In genomic region chr14:65239897-65240296, GRCh38 we compare ENCODE assay signal across 22 cellular contexts.
DNase-seq lines count a peak whose midpoint lies in the region; ATAC-seq and TF ChIP-seq lines count a peak whose summit lies in the region.
"Had no signal": no experiment of that assay in that cellular context is flagged by ENCODE, and none has a peak within 500 bp of the region (broad histone marks: within the 10 kb centered on the region; RNA-seq: fewer than 3 reads in every experiment).

No MANE protein-coding gene starts in this region.

- ATAC-seq in SK-N-SH treated with all-trans-retinoic acid at 6 μM for 48 hours (no peak), T-cell (replicated peaks in 1 of 4) (no peak)
- ATAC-seq: activated CD8-positive, alpha-beta T cell treated with anti-CD3 and anti-CD28 coated beads, Interleukin-2, amount 10 ng/mL, durations not matched to agents 7 days and 5 days; activated naive CD4-positive, alpha-beta T cell treated with anti-CD3 and anti-CD28 coated beads, Interleukin-2, amount 50 U/mL, for 72 hours had no signal

- peaks cover 12% of the 10 kb centered on the region for H3F3A ChIP-seq in SK-N-SH (replicated peaks; ENCODE audit: insufficient read depth)

- H3K4me3 ChIP-seq in SK-N-SH (ENCODE audit: low read depth in 2 of 2, low read length in 1 of 2) (no peak overlapping the region), dorsolateral prefrontal cortex (no peak overlapping the region), muscle layer of duodenum (ENCODE audit: low read depth in 1 of 2, low read length in 2 of 2) (no peak overlapping the region), transverse colon (no peak overlapping the region)
- H3K4me3 ChIP-seq: heart right ventricle, mucosa of descending colon had no signal

- H3K9me3 Mint-ChIP-seq in T-cell: no peaks in the 10 kb centered on the region
- H3K9me3 Mint-ChIP-seq: CD14-positive monocyte had no signal

- no peak overlapping the region for H3K9ac ChIP-seq in SK-N-SH

- no peaks in the 10 kb centered on the region for H3K36me3 Mint-ChIP-seq in T-cell
- H3K36me3 Mint-ChIP-seq: activated naive CD4-positive, alpha-beta T cell treated with anti-CD3 and anti-CD28 coated beads, Interleukin-2, amount 50 U/mL, for 72 hours had no signal

- peak overlapping the region; percentile 26; the same call in 1 of the 2 replicates for H2AFZ ChIP-seq in SK-N-SH (ENCODE audit: low read depth)

- CTCF ChIA-PET in SK-N-SH (lab: Yijun Ruan, JAX) (interaction anchor here (0.7 kb wide), 1 partner anchor 162 kb away, joined by 3 read pairs; no protein-coding TSS in a partner anchor), T-cell (lab: Charles Lee) (no interaction called here)

- H3K4me2 ChIP-seq in SK-N-SH: no peak overlapping the region

- no peaks in the 10 kb centered on the region for H3K9me2 ChIP-seq in SK-N-SH

- H3K4me1 ChIP-seq in SK-N-SH (ENCODE audit: control insufficient read depth in 1 of 2, insufficient read depth in 2 of 2, low read depth in 1 of 2, low read length in 1 of 2) (peaks cover 0 to 38% of the 10 kb centered on the region in 2 experiments; a peak in 3 of 4 replicates), muscle layer of duodenum (ENCODE audit: control insufficient read depth in 1 of 2, insufficient read depth in 2 of 2, low read length in 2 of 2) (peaks cover 0 to 19% of the 10 kb centered on the region in 2 donors), transverse colon (peaks cover 0 to 28% (median 21%) of the 10 kb centered on the region in 4 donors)

- no peak for TF ChIP-seq POLR2A in transverse colon (IDR thresholded peaks at IDR 0.05)

- H4K20me1 ChIP-seq in SK-N-SH (ENCODE audit: insufficient read depth): no peaks in the 10 kb centered on the region

- H3K79me2 ChIP-seq in SK-N-SH (ENCODE audit: insufficient read depth): no peaks in the 10 kb centered on the region

- no peaks in the 10 kb centered on the region for H3K36me3 ChIP-seq in SK-N-SH (replicated peaks in 1 of 2; ENCODE audit: control insufficient read depth in 1 of 2, insufficient read depth in 2 of 2, low read length in 1 of 2)
- H3K36me3 ChIP-seq in muscle layer of duodenum (ENCODE audit: control insufficient read depth in 1 of 2, insufficient read depth in 2 of 2, low read length in 2 of 2): no peaks in the 10 kb centered on the region
- no peaks in the 10 kb centered on the region for H3K36me3 ChIP-seq in transverse colon
- H3K36me3 ChIP-seq: heart right ventricle had no signal

- no peak for TF ChIP-seq CTCF in SK-N-SH (IDR thresholded peaks at IDR 0.05)
- TF ChIP-seq CTCF in dorsolateral prefrontal cortex (IDR thresholded peaks at IDR 0.05 in 54 of 56, conservative IDR thresholded peaks at IDR 0.05 in 2 of 56; ENCODE audit: low read depth in 1 of 56, partially characterized antibody in 56 of 56): peak in 3 of 56 donors; percentile 10 to 21 (median 11)
- TF ChIP-seq CTCF in transverse colon (IDR thresholded peaks at IDR 0.05): no peak

- H3K27ac ChIP-seq in SK-N-SH (ENCODE audit: low read depth in 2 of 2, low read length in 1 of 2): peak overlapping the region in 1 of 2 experiments; percentile 79; a peak in 2 of 4 replicates
- H3K27ac ChIP-seq in dorsolateral prefrontal cortex: peak overlapping the region; percentile 72 to 100 (median 94)
- H3K27ac ChIP-seq in muscle layer of duodenum (ENCODE audit: low read length): peak overlapping the region; percentile 63
- peak overlapping the region in 3 of 4 donors; percentile 11 to 32 (median 28) for H3K27ac ChIP-seq in transverse colon

- POLR2A ChIA-PET in SK-N-SH (lab: Yijun Ruan, JAX): no interaction called here
- POLR2A ChIA-PET in T-cell (lab: Charles Lee): no interaction called here

- DNase-seq in SK-N-SH (no peak), dorsolateral prefrontal cortex (peak in 8 of 10 donors; percentile 45 to 76 (median 67)), transverse colon (no peak), T-cell (no peak), NCI-H146 treated with DMSO at 0.1 percent for 48 hours (lab: John Stamatoyannopoulos, UW; ENCODE audit: unreplicated experiment) (no peak)
- no peak for DNase-seq in activated CD4-positive, CD25-positive, alpha-beta regulatory T cell treated with anti-CD3 and anti-CD28 coated beads, Interleukin-2, amount 50 U/mL, for 72 hours
- DNase-seq: 8988T; activated CD8-positive, alpha-beta T cell treated with anti-CD3 and anti-CD28 coated beads, Interleukin-2, amount 10 ng/mL, durations not matched to agents 7 days and 5 days; activated T-cell treated with anti-CD3 and anti-CD28 coated beads, Interleukin-2, amount 50 U/mL, for 48 hours; DMS153; effector CD8-positive, alpha-beta T cell; heart right ventricle; kidney; MV-4-11; NCI-H2171; stimulated activated CD4-positive, alpha-beta T cell treated with anti-CD3 and anti-CD28 coated beads, Interleukin-4, amount 100 ng/mL, for 24 hours had no signal

- no peak for TF ChIP-seq RAD21 in SK-N-SH (IDR thresholded peaks at IDR 0.05; ENCODE audit: low read length)

- no peak overlapping the region for H3K27ac Mint-ChIP-seq in T-cell
- H3K27ac Mint-ChIP-seq: activated CD8-positive, alpha-beta T cell treated with anti-CD3 and anti-CD28 coated beads, Interleukin-2, amount 10 ng/mL, durations not matched to agents 7 days and 5 days; activated naive CD4-positive, alpha-beta T cell treated with anti-CD3 and anti-CD28 coated beads, Interleukin-2, amount 50 U/mL, for 72 hours; CD14-positive monocyte; T-helper 1 cell treated with Interleukin-12 subunit alpha and Interleukin-12 subunit beta and Interleukin-4 antibody, amounts not matched to agents 30 μg/mL and 1 μg/mL, for 36 hours had no signal

- H3K9me3 ChIP-seq in SK-N-SH (no peaks in the 10 kb centered on the region), muscle layer of duodenum (ENCODE audit: control insufficient read depth in 1 of 2, low read length in 2 of 2) (no peaks in the 10 kb centered on the region), transverse colon (no peaks in the 10 kb centered on the region)
- H3K9me3 ChIP-seq: heart right ventricle, mucosa of descending colon had no signal

- in situ Hi-C loops in transverse colon (cut with MboI; ENCODE audit: low pct_ligation_motif_present in 1 of 4, low pct_unique_long_range_greater_than_20kb in 1 of 4, low sequenced_read_pairs in 3 of 4): no loop called here

- H3K27me3 Mint-ChIP-seq in T-cell: no peaks in the 10 kb centered on the region

- 67% methylated on average over 1 of the region's 1 CpG for WGBS in SK-N-SH (ENCODE audit: low lambda C conversion rate)
- 74 to 89% methylated on average over 1 of the region's 1 CpG for WGBS in transverse colon (ENCODE audit: low coverage in 1 of 2), 2 donors

- H3K27me3 ChIP-seq in SK-N-SH (ENCODE audit: insufficient read depth) (no peaks in the 10 kb centered on the region), dorsolateral prefrontal cortex (no peaks in the 10 kb centered on the region), muscle layer of duodenum (ENCODE audit: low read depth, low read length) (no peaks in the 10 kb centered on the region), transverse colon (no peaks in the 10 kb centered on the region)
- H3K27me3 ChIP-seq: heart right ventricle had no signal

- intact Hi-C loops in dorsolateral prefrontal cortex (cut with DNase I) (loop anchor here (2.0 to 5.0 kb wide), 2 partner anchors 37 to 39 kb away; no protein-coding TSS in a partner anchor), transverse colon (cut with DNase I; ENCODE audit: low total_unique reads) (no loop called here)

- TF ChIP-seq EP300 in SK-N-SH (IDR thresholded peaks at IDR 0.05; ENCODE audit: borderline replicate concordance in 1 of 2, low read depth in 1 of 2, low read length in 1 of 2): no peak
- TF ChIP-seq EP300 in transverse colon (IDR thresholded peaks at IDR 0.05; ENCODE audit: low read depth): no peak

- no peak overlapping the region for H3K4me3 Mint-ChIP-seq in T-cell
- H3K4me3 Mint-ChIP-seq: activated CD8-positive, alpha-beta T cell treated with anti-CD3 and anti-CD28 coated beads, Interleukin-2, amount 10 ng/mL, durations not matched to agents 7 days and 5 days; CD14-positive monocyte; T-helper 1 cell treated with Interleukin-12 subunit alpha and Interleukin-12 subunit beta and Interleukin-4 antibody, amounts not matched to agents 30 μg/mL and 1 μg/mL, for 36 hours had no signal

- H3K4me1 Mint-ChIP-seq in T-cell: peaks cover 4 to 8% (median 4%) of the 10 kb centered on the region in 3 donors

TF ChIP-seq in SK-N-SH, 30 proteins besides CTCF, POLR2A, EP300 and RAD21 (continues in another document):
- no peak for TF ChIP-seq USF1 (IDR thresholded peaks at IDR 0.05; ENCODE audit: borderline replicate concordance, low read depth)
- TF ChIP-seq ELF1 (IDR thresholded peaks at IDR 0.05): no peak
- TF ChIP-seq GATA2 (CRISPR knock-in tag; IDR thresholded peaks at IDR 0.05): no peak

TF ChIP-seq in SK-N-SH treated with all-trans-retinoic acid at 6 μM for 48 hours, 23 proteins besides CTCF, POLR2A, EP300 and RAD21 (continues in another document):
- TF ChIP-seq CSDC2 (CRISPR knock-in tag; IDR thresholded peaks at IDR 0.05) (no peak), PATZ1 (CRISPR knock-in tag; IDR thresholded peaks at IDR 0.05; ENCODE audit: borderline replicate concordance) (no peak), ZNF70 (CRISPR knock-in tag; IDR thresholded peaks at IDR 0.05) (no peak), ZNF565 (CRISPR knock-in tag; conservative IDR thresholded peaks at IDR 0.05; ENCODE audit: low read depth) (no peak), ZNF8 (CRISPR knock-in tag; IDR thresholded peaks at IDR 0.05) (no peak), SNAI2 (CRISPR knock-in tag; IDR thresholded peaks at IDR 0.05) (no peak), ZFP30 (CRISPR knock-in tag; IDR thresholded peaks at IDR 0.05) (no peak), ISL1 (CRISPR knock-in tag; IDR thresholded peaks at IDR 0.05) (no peak), OSR1 (CRISPR knock-in tag; IDR thresholded peaks at IDR 0.05) (no peak)

Comparison
In these comparisons a context has a peak if more than half of its experiments do, and no peak if none do; other contexts are left out.
1. DNase-seq: peak in dorsolateral prefrontal cortex (8 of 10); none in SK-N-SH (single experiment), transverse colon (single experiment), activated CD4-positive, CD25-positive, alpha-beta regulatory T cell treated with anti-CD3 and anti-CD28 coated beads, Interleukin-2, amount 50 U/mL, for 72 hours (single experiment), T-cell (0 of 34) and NCI-H146 treated with DMSO at 0.1 percent for 48 hours (single experiment).